ENCODE assay signal across 10 cellular contexts in genomic region chr20:62644044-62644795, GRCh38. TPM values are rescaled to one million over a fixed set of nuclear protein-coding genes. Genes with fewer than 3 reads are reported as not detected.
DNase-seq lines count a peak whose midpoint lies in the region; ATAC-seq and TF ChIP-seq lines count a peak whose summit lies in the region.
"Had no signal": no experiment of that assay in that cellular context is flagged by ENCODE, and none has a peak within 500 bp of the region (broad histone marks: within the 10 kb centered on the region; RNA-seq: fewer than 3 reads in every experiment).

No MANE protein-coding gene starts in this region.

- H3K23ac ChIP-seq in neuronal stem cell (ENCODE audit: low read depth, low read length, poor library complexity), result no peak overlapping the region

- no peak overlapping the region for H3K4ac ChIP-seq in neuronal stem cell (ENCODE audit: low read length)

- H2BK15ac ChIP-seq in neuronal stem cell (ENCODE audit: low read length), result peak overlapping the region; percentile 75

- DNase-seq in DND-41 (no peak), caudate nucleus (lab: John Stamatoyannopoulos, UW) (peak in 1 of 61 donors; percentile 29), neuronal stem cell (ENCODE audit: low spot score) (no peak), NCI-H1930 (lab: John Stamatoyannopoulos, UW) (no peak), NCI-H1436 (lab: John Stamatoyannopoulos, UW) (no peak)
- DNase-seq: erythroblast, NCI-H2107 had no signal

- no peak overlapping the region for H4K8ac ChIP-seq in neuronal stem cell (ENCODE audit: low read depth, low read length)

- no peak overlapping the region for H3K14ac ChIP-seq in neuronal stem cell (ENCODE audit: low read length)

- peaks cover 12% of the 10 kb centered on the region for H3K27me3 ChIP-seq in DND-41 (ENCODE audit: insufficient read depth, low read length, poor library complexity)
- H3K27me3 ChIP-seq in neuronal stem cell (ENCODE audit: control insufficient read depth in 3 of 3, insufficient read depth in 3 of 3, low read depth in 1 of 3, low read length in 3 of 3), result peaks cover 7 to 92% (median 45%) of the 10 kb centered on the region in 3 experiments

- no peak for TF ChIP-seq RAD21 in Ishikawa (IDR thresholded peaks at IDR 0.05; ENCODE audit: low read depth)

- H3K27ac ChIP-seq in DND-41 (ENCODE audit: low read length) (no peak overlapping the region), caudate nucleus (ENCODE audit: low read depth, low read length) (peak overlapping the region; percentile 26), neuronal stem cell (replicated peaks; ENCODE audit: low read length) (no peak overlapping the region)

- H2AFZ ChIP-seq in DND-41 (ENCODE audit: low read depth, low read length) (no peak overlapping the region), neuronal stem cell (ENCODE audit: low read length) (no peak overlapping the region)

- H2BK12ac ChIP-seq in neuronal stem cell (ENCODE audit: low read length), result peak overlapping the region; percentile 26

- H3K36me3 ChIP-seq in DND-41 (ENCODE audit: insufficient read depth, low read length) (peaks cover 11% of the 10 kb centered on the region), neuronal stem cell (replicated peaks in 1 of 2; ENCODE audit: control insufficient read depth in 2 of 2, insufficient read depth in 2 of 2, low read length in 2 of 2) (no peaks in the 10 kb centered on the region)

- peaks cover 63% of the 10 kb centered on the region for H4K20me1 ChIP-seq in DND-41 (ENCODE audit: insufficient read depth, low read length)

- peak overlapping the region; percentile 98 for H3K4me2 ChIP-seq in DND-41 (ENCODE audit: insufficient read depth, low read length)
- H3K4me2 ChIP-seq in neuronal stem cell (ENCODE audit: insufficient read depth, low read length, poor library complexity, severe bottlenecking), result no peak overlapping the region

- no peak for TF ChIP-seq CTCF in DND-41 (IDR thresholded peaks at IDR 0.05; ENCODE audit: borderline replicate concordance, extremely low read depth, low read length, poor library complexity, severe bottlenecking)

- no CpG with 5 or more reads among the region's 23 CpGs for WGBS in neuronal stem cell (ENCODE audit: extremely low coverage in 2 of 2, insufficient read length in 2 of 2, insufficient replicate concordance in 1 of 2), 2 donors

- no peaks in the 10 kb centered on the region for H3K9me3 ChIP-seq in DND-41 (ENCODE audit: insufficient read depth, low read length, severe bottlenecking)
- no peaks in the 10 kb centered on the region for H3K9me3 ChIP-seq in neuronal stem cell (replicated peaks in 1 of 2; ENCODE audit: control insufficient read depth in 2 of 2, insufficient read depth in 1 of 2, low read depth in 1 of 2, low read length in 2 of 2)

- H4K91ac ChIP-seq in neuronal stem cell (ENCODE audit: low read depth, low read length, poor library complexity), result no peak overlapping the region

- no peaks in the 10 kb centered on the region for H3K79me1 ChIP-seq in neuronal stem cell (ENCODE audit: low read depth, low read length)

- H2BK120ac ChIP-seq in neuronal stem cell (ENCODE audit: low read depth, low read length), result no peak overlapping the region

- H3K79me2 ChIP-seq in DND-41 (ENCODE audit: insufficient read depth, low read length), result peaks cover 69% of the 10 kb centered on the region

- H3K4me1 ChIP-seq in DND-41 (ENCODE audit: insufficient read depth, low read length) (peaks cover 28% of the 10 kb centered on the region), neuronal stem cell (ENCODE audit: control insufficient read depth in 2 of 2, insufficient read depth in 1 of 2, low read depth in 1 of 2, low read length in 2 of 2) (peaks cover 0 to 10% of the 10 kb centered on the region in 2 donors)

- H2AK5ac ChIP-seq in neuronal stem cell (ENCODE audit: low read depth, low read length), result peak overlapping the region; percentile 31

- ATAC-seq in DND-41 (ENCODE audit: insufficient read depth, low read depth) (no peak), HG02642 (IDR thresholded peaks at IDR 0.05; ENCODE audit: poor library complexity, unreplicated experiment) (no peak)
- ATAC-seq: left lobe of liver had no signal

- H3K9ac ChIP-seq in DND-41 (ENCODE audit: low read depth, low read length) (peak overlapping the region; percentile 77; the same call in 1 of the 2 replicates), neuronal stem cell (ENCODE audit: low read depth, low read length, poor library complexity) (no peak overlapping the region)

- no peak for TF ChIP-seq EP300 in Ishikawa (IDR thresholded peaks at IDR 0.05; ENCODE audit: borderline replicate concordance)

- H3K4me3 ChIP-seq in DND-41 (ENCODE audit: low read depth in 1 of 2, low read length in 2 of 2) (no peak overlapping the region), neuronal stem cell (ENCODE audit: low read length in 2 of 2) (no peak overlapping the region)

- no peak overlapping the region for H3K18ac ChIP-seq in neuronal stem cell (ENCODE audit: low read length)

- H2BK5ac ChIP-seq in neuronal stem cell (ENCODE audit: low read length), result no peak overlapping the region

TF ChIP-seq in Ishikawa, 13 proteins besides CTCF, POLR2A, EP300 and RAD21:
- TF ChIP-seq USF1 (IDR thresholded peaks at IDR 0.05) (peak; percentile 63), CEBPB (IDR thresholded peaks at IDR 0.05) (no peak), TCF12 (IDR thresholded peaks at IDR 0.05; ENCODE audit: low read depth) (0 out of 2 replicates have a peak, but pooled peaks have one; percentile 14), MAX (IDR thresholded peaks at IDR 0.05) (peak; percentile 57; the same call in 1 of the 2 replicates)

RNA-seq across cellular contexts. Expression of gene SLCO4A1, which starts 1.9 kb away (rescaled TPM):
- polyA plus RNA-seq in neuronal stem cell (2013, experiment 1 of 2), result 3.5 TPM
- polyA plus RNA-seq in neuronal stem cell (2013, experiment 2 of 2), result 3.9 TPM
